Comparison of ENCODE assay signal across 10 cellular contexts in the genomic region with DNA sequence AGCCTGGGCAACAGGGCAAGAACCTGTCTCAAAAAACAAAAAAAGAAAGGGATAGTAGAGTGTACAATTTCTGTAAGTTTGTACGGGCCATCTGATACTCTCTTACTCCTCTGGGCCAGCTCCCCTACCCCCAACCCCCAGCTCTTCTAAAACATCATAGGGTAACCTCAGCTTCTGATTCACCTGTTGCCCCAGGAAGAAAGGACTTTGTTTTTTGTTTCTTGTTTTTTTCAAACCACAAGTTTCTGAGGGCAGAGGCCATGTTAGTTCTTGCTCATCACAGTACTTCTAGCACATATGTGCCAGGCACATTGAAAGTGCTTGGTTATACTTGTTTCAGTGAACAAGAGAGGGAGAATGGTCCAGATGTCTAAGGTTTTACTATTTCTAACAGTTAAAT. TPM values are rescaled to one million over a fixed set of nuclear protein-coding genes. Genes with fewer than 3 reads are reported as not detected.
DNase-seq lines count a peak whose midpoint lies in the region; ATAC-seq, FAIRE-seq and TF ChIP-seq lines count a peak whose summit lies in the region.
"Had no signal": no experiment of that assay in that cellular context is flagged by ENCODE, and none has a peak within 500 bp of the region (broad histone marks: within the 10 kb centered on the region; RNA-seq: fewer than 3 reads in every experiment).

No MANE protein-coding gene starts in this region.

- no peaks in the 10 kb centered on the region for H3K4me1 ChIP-seq in K562 (replicated peaks in 1 of 2; ENCODE audit: control insufficient read depth in 2 of 2, insufficient read depth in 2 of 2, low read length in 2 of 2)

- intact Hi-C loops in K562 (cut with micrococcal nuclease), result loop anchor here (10.0 kb wide), 1 partner anchor 56 kb away; no protein-coding TSS in a partner anchor

- H4K20me1 ChIP-seq in K562 (replicated peaks; ENCODE audit: control insufficient read depth, insufficient read depth, low read length), result no peaks in the 10 kb centered on the region

- CTCF ChIA-PET in K562 (lab: Yijun Ruan, JAX; ENCODE audit: low intra/inter-chr PET ratio), result no interaction called here

- H3K9me3 ChIP-seq in K562 (replicated peaks; ENCODE audit: control insufficient read depth, insufficient read depth, low read depth, low read length), result no peaks in the 10 kb centered on the region
- H3K9me3 ChIP-seq: thoracic aorta had no signal

- TF ChIP-seq CTCF in K562 (IDR thresholded peaks at IDR 0.05 in 2 of 3, conservative IDR thresholded peaks at IDR 0.05 in 1 of 3; ENCODE audit: insufficient read depth in 2 of 3, low read depth in 1 of 3, low read length in 3 of 3), result no peak

- H3K4me3 ChIP-seq in K562, result no peak overlapping the region
- H3K4me3 ChIP-seq: thoracic aorta had no signal

- no peak overlapping the region for H2AFZ ChIP-seq in K562 (ENCODE audit: low read depth, low read length)
- H2AFZ ChIP-seq: parathyroid adenoma had no signal

- no peak overlapping the region for H3K27ac ChIP-seq in K562 (ENCODE audit: extremely low read depth, low read depth, low read length)
- H3K27ac ChIP-seq: parathyroid adenoma had no signal

- POLR2A ChIA-PET in K562 (lab: Yijun Ruan, JAX), result no interaction called here

- ATAC-seq in GM18502 (IDR thresholded peaks at IDR 0.05; ENCODE audit: poor library complexity, unreplicated experiment), result peak; percentile 93
- peak; percentile 82 for ATAC-seq in GM21423 (IDR thresholded peaks at IDR 0.05; ENCODE audit: unreplicated experiment)
- peak; percentile 76 for ATAC-seq in HG03520 (IDR thresholded peaks at IDR 0.05; ENCODE audit: unreplicated experiment)
- no peak for ATAC-seq in K562

- no peaks in the 10 kb centered on the region for H3K79me2 ChIP-seq in K562 (ENCODE audit: control insufficient read depth, insufficient read depth, low read length)

- no peak overlapping the region for H3K4me2 ChIP-seq in K562 (ENCODE audit: insufficient read depth, low read length)

- WGBS in K562 (ENCODE audit: insufficient coverage, low coverage, missing lambda C conversion rate), result 50% methylated on average over 1 of the region's 1 CpG

- no peaks in the 10 kb centered on the region for H3K9me1 ChIP-seq in K562 (ENCODE audit: control insufficient read depth, insufficient read depth, low read length)

- no peaks in the 10 kb centered on the region for H3K27me3 ChIP-seq in K562 (ENCODE audit: control insufficient read depth in 2 of 2, insufficient read depth in 2 of 2, low read length in 2 of 2)

- no peak overlapping the region for H3K9ac ChIP-seq in K562 (ENCODE audit: insufficient read depth in 1 of 2, low read depth in 2 of 2, low read length in 2 of 2)
- H3K9ac ChIP-seq: parathyroid adenoma had no signal

- TF ChIP-seq RAD21 in K562 (CRISPR knock-in tag; conservative IDR thresholded peaks at IDR 0.05 in 1 of 2, IDR thresholded peaks at IDR 0.05 in 1 of 2), result no peak

- in situ Hi-C loops in K562 (cut with MboI), result no loop called here

- no peak for TF ChIP-seq POLR2A in K562 (conservative IDR thresholded peaks at IDR 0.05)

- no peak for TF ChIP-seq EP300 in K562 (IDR thresholded peaks at IDR 0.05; ENCODE audit: low read length)

- no peaks in the 10 kb centered on the region for H3K36me3 ChIP-seq in K562 (ENCODE audit: control insufficient read depth, insufficient read depth, low read length)

- DNase-seq in K562 (ENCODE audit: extremely low read depth in 1 of 4, low spot score in 3 of 4) (no peak), putamen (ENCODE audit: low spot score) (no peak), hepatic stellate cell (ENCODE audit: low spot score) (no peak), GM19239 (ENCODE audit: insufficient read length, low spot score) (no peak), RKO (ENCODE audit: low spot score) (no peak)

- FAIRE-seq in K562 (lab: Jason Lieb, UNC) (peak; percentile 35), GM19239 (lab: Jason Lieb, UNC) (no peak)

- no TSS peak for BruUV-seq in K562 (replicated peaks; lab: Mats Ljungman, UMichigan)

TF ChIP-seq in K562, 482 proteins besides CTCF, POLR2A, EP300 and RAD21 (continues in another document):
- TF ChIP-seq ZNF512 (tag; IDR thresholded peaks at IDR 0.05) (no peak), NFYB (IDR thresholded peaks at IDR 0.05; ENCODE audit: extremely low read depth, insufficient read length) (no peak), ZEB2 (IDR thresholded peaks at IDR 0.05) (no peak)

RNA-seq across cellular contexts. Expression of gene ATOSA, which starts 20.2 kb away (rescaled TPM):
- total RNA-seq in K562 (2011; cell fraction: chromatin; rRNA removed; ENCODE audit: low replicate concordance), result 7.7 and 29.7 TPM in 2 replicates
- 3.7 and 5.1 TPM in 2 replicates for total RNA-seq in K562 (2011; cell fraction: nucleolus; rRNA removed)
- 17.5 and 28.7 TPM in 2 replicates for total RNA-seq in K562 (2011; cell fraction: nucleoplasm; rRNA removed)
- 3.9 and 5.2 TPM in 2 replicates for total RNA-seq in K562 (2014; rRNA removed)
- total RNA-seq in K562 (2014; rRNA removed; fragmentation: Illumina TruSeq; extraction: Trizol), result 3.7 and 3.8 TPM in 2 replicates
- total RNA-seq in K562 (2015; rRNA removed; fragmentation: Illumina TruSeq; extraction: Trizol), result 3.2 and 3.9 TPM in 2 replicates
- total RNA-seq in K562 (2021), result 3.9 and 6.1 TPM in 2 replicates
- polyA plus RNA-seq in K562 (2011; rRNA removed), result 5.2 and 5.9 TPM in 2 replicates
- polyA plus RNA-seq in K562 (2011; cell fraction: cytosol; rRNA removed), result 1.1 and 3.0 TPM in 2 replicates
- polyA plus RNA-seq in K562 (2011; cell fraction: nucleus; rRNA removed), result 8.6 and 12.3 TPM in 2 replicates
- 4.5 and 9.3 TPM in 2 replicates for polyA plus RNA-seq in K562 (2012)
- polyA plus RNA-seq in K562 (2014; fragmentation: Illumina TruSeq; extraction: Trizol), result 4.2 and 5.8 TPM in 2 replicates
- 1 to 10 TPM; 2.0 to 2.1 TPM for polyA plus RNA-seq in K562 (2014; fragmentation: Nextera tagmentation; extraction: Ambion mirVana)
- polyA plus RNA-seq in K562 (2014; rRNA removed), result 3.0 and 3.6 TPM in 2 replicates
- 10.3 and 10.8 TPM in 2 replicates for polyA minus RNA-seq in K562 (2011; rRNA and poly(A)+ RNA removed)
- polyA minus RNA-seq in K562 (2011; cell fraction: cytosol; rRNA and poly(A)+ RNA removed), result 3.7 and 6.5 TPM in 2 replicates
- 8.2 and 12.2 TPM in 2 replicates for polyA minus RNA-seq in K562 (2011; cell fraction: nucleus; rRNA and poly(A)+ RNA removed)
